ENCODE assay signal across 16 cellular contexts in genomic region chr5:64163135-64163534, GRCh38. TPM values are rescaled to one million over a fixed set of nuclear protein-coding genes. Genes with fewer than 3 reads are reported as not detected.
DNase-seq lines count a peak whose midpoint lies in the region; FAIRE-seq and TF ChIP-seq lines count a peak whose summit lies in the region.
"Had no signal": no experiment of that assay in that cellular context is flagged by ENCODE, and none has a peak within 500 bp of the region (broad histone marks: within the 10 kb centered on the region; RNA-seq: fewer than 3 reads in every experiment).

No MANE protein-coding gene starts in this region.

- peak overlapping the region; percentile 95 to 97 for H3K27ac ChIP-seq in ascending aorta
- H3K27ac ChIP-seq in astrocyte (ENCODE audit: low read depth, low read length), result no peak overlapping the region
- peak overlapping the region; percentile 91 for H3K27ac ChIP-seq in parathyroid adenoma
- peak overlapping the region; percentile 89 to 96 (median 95) for H3K27ac ChIP-seq in thyroid gland

- H3K27me3 ChIP-seq in ascending aorta, result no peaks in the 10 kb centered on the region
- H3K27me3 ChIP-seq in astrocyte (ENCODE audit: insufficient read depth, low read length), result no peaks in the 10 kb centered on the region
- no peaks in the 10 kb centered on the region for H3K27me3 ChIP-seq in parathyroid adenoma (ENCODE audit: control insufficient read depth, insufficient read depth, low read length)
- H3K27me3 ChIP-seq in thyroid gland, result no peaks in the 10 kb centered on the region

- intact Hi-C loops in ascending aorta (cut with DNase I), result loop anchor here (2.0 to 10.0 kb wide), 4 partner anchors 14 to 1979 kb away; partner anchors contain the start of genes NLN, SGTB and SREK1
- intact Hi-C loops in thyroid gland (cut with DNase I), result no loop called here

- H3K4me2 ChIP-seq in astrocyte (ENCODE audit: low read length), result no peak overlapping the region
- H3K4me2 ChIP-seq in parathyroid adenoma (ENCODE audit: low read length), result no peak overlapping the region
- H3K4me2 ChIP-seq: GM23338 had no signal

- H3K9me3 Mint-ChIP-seq in astrocyte (ENCODE audit: unreplicated experiment), result no peaks in the 10 kb centered on the region
- H3K9me3 Mint-ChIP-seq: GM23338, H9 had no signal

- no peak for DNase-seq in ascending aorta (ENCODE audit: low spot score in 2 of 2)
- no peak for DNase-seq in astrocyte (ENCODE audit: low read depth)
- DNase-seq in thyroid gland, result no peak
- no peak for DNase-seq in activated CD8-positive, alpha-beta memory T cell treated with anti-CD3 and anti-CD28 coated beads for 24 hours
- DNase-seq in SW480 (ENCODE audit: low spot score), result no peak
- DNase-seq in SKM-1 (lab: John Stamatoyannopoulos, UW; ENCODE audit: unreplicated experiment), result no peak
- DNase-seq: C1 segment of cervical spinal cord; Caco-2; CD4-positive, alpha-beta memory T cell; DMS153; DND-41; H9 had no signal

- peaks cover 11% of the 10 kb centered on the region for H3K27me3 Mint-ChIP-seq in astrocyte (ENCODE audit: low read depth, unreplicated experiment)

- TF ChIP-seq POLR2A in thyroid gland (IDR thresholded peaks at IDR 0.05), result no peak

- TF ChIP-seq CTCF in ascending aorta (IDR thresholded peaks at IDR 0.05) (no peak), astrocyte (IDR thresholded peaks at IDR 0.05; ENCODE audit: insufficient read depth, low read depth, low read length) (no peak), parathyroid adenoma (IDR thresholded peaks at IDR 0.05) (no peak), thyroid gland (IDR thresholded peaks at IDR 0.05) (no peak)

- no peaks in the 10 kb centered on the region for H3K4me1 Mint-ChIP-seq in astrocyte (ENCODE audit: low read depth, unreplicated experiment)

- no peaks in the 10 kb centered on the region for H3K36me3 ChIP-seq in ascending aorta
- no peaks in the 10 kb centered on the region for H3K36me3 ChIP-seq in astrocyte (ENCODE audit: insufficient read depth, low read length)
- no peaks in the 10 kb centered on the region for H3K36me3 ChIP-seq in parathyroid adenoma (ENCODE audit: control insufficient read depth, insufficient read depth, low read length)
- H3K36me3 ChIP-seq in thyroid gland, result no peaks in the 10 kb centered on the region

- H3K36me3 Mint-ChIP-seq in astrocyte (ENCODE audit: low read depth, unreplicated experiment), result no peaks in the 10 kb centered on the region
- H3K36me3 Mint-ChIP-seq: CD4-positive, alpha-beta memory T cell had no signal

- H3K4me3 Mint-ChIP-seq in astrocyte (ENCODE audit: unreplicated experiment), result no peak overlapping the region
- H3K4me3 Mint-ChIP-seq: CD4-positive, alpha-beta memory T cell; GM23338; H9 had no signal

- no peak overlapping the region for H3K9ac ChIP-seq in astrocyte (ENCODE audit: low read length)
- H3K9ac ChIP-seq in parathyroid adenoma, result no peak overlapping the region

- H3K9me3 ChIP-seq in ascending aorta, result no peaks in the 10 kb centered on the region
- no peaks in the 10 kb centered on the region for H3K9me3 ChIP-seq in astrocyte (ENCODE audit: insufficient read depth, low read depth, low read length)
- no peaks in the 10 kb centered on the region for H3K9me3 ChIP-seq in parathyroid adenoma (ENCODE audit: control insufficient read depth, low read length)
- no peaks in the 10 kb centered on the region for H3K9me3 ChIP-seq in thyroid gland
- H3K9me3 ChIP-seq: Caco-2 had no signal

- H2AFZ ChIP-seq in astrocyte (ENCODE audit: low read depth, low read length) (no peak overlapping the region), parathyroid adenoma (peak overlapping the region; percentile 79)

- H3K79me2 ChIP-seq in astrocyte (ENCODE audit: insufficient read depth, low read length), result no peaks in the 10 kb centered on the region
- H3K79me2 ChIP-seq in parathyroid adenoma, result peaks cover 12% of the 10 kb centered on the region

- no peak overlapping the region for H3K27ac Mint-ChIP-seq in astrocyte (ENCODE audit: unreplicated experiment)
- H3K27ac Mint-ChIP-seq: CD4-positive, alpha-beta memory T cell; GM23338; H9 had no signal

- FAIRE-seq in astrocyte (lab: Jason Lieb, UNC), result peak; percentile 29
- FAIRE-seq: G401.6, GM19239 had no signal

- H3K4me1 ChIP-seq in ascending aorta (peaks cover 4 to 13% of the 10 kb centered on the region in 2 donors), astrocyte (ENCODE audit: insufficient read depth, low read length) (peaks cover 6% of the 10 kb centered on the region), parathyroid adenoma (peaks cover 24% of the 10 kb centered on the region), thyroid gland (peaks cover 25 to 35% of the 10 kb centered on the region in 2 donors)
- H3K4me1 ChIP-seq: Caco-2 had no signal

- no peaks in the 10 kb centered on the region for H4K20me1 ChIP-seq in astrocyte (ENCODE audit: insufficient read depth, low read length)

- H3K4me3 ChIP-seq in ascending aorta (peak overlapping the region in 1 of 2 donors; percentile 82), astrocyte (ENCODE audit: insufficient read depth, low read depth, low read length) (no peak overlapping the region), parathyroid adenoma (ENCODE audit: low read depth, low read length) (no peak overlapping the region), thyroid gland (replicated peaks in 1 of 3) (no peak overlapping the region)
- H3K4me3 ChIP-seq: GM23338 had no signal

RNA-seq across cellular contexts. Expression of gene RNF180, which starts 2.5 kb away (rescaled TPM):
- total RNA-seq in ascending aorta, result 7.9 TPM
- 4.6 and 5.4 TPM in 2 replicates for total RNA-seq in astrocyte
- total RNA-seq in thyroid gland, result 10 to 100 TPM; 50.5 to 99.0 (median 63.1) TPM
- total RNA-seq: CD4-positive, alpha-beta memory T cell had no signal
